12 cellular contexts compared by ENCODE assay signal in genomic region chr19:50136603-50137365, GRCh38. TPM values are rescaled to one million over a fixed set of nuclear protein-coding genes. Genes with fewer than 3 reads are reported as not detected.
DNase-seq lines count a peak whose midpoint lies in the region; ATAC-seq and TF ChIP-seq lines count a peak whose summit lies in the region.
"Not testable (repeated sequence)": the region's sequence is repeated elsewhere in the genome, so short reads cannot be mapped to it uniquely, and the experiment has no call there.
"Had no signal": no experiment of that assay in that cellular context is flagged by ENCODE, and none has a peak within 500 bp of the region (broad histone marks: within the 10 kb centered on the region; RNA-seq: fewer than 3 reads in every experiment).

No MANE protein-coding gene starts in this region.

- H3K4me3 ChIP-seq in CD8-positive, alpha-beta T cell (ENCODE audit: low read depth, low read length); adrenal gland; prostate gland; upper lobe of left lung: not testable (repeated sequence)

- not testable (repeated sequence) for H3K36me3 ChIP-seq in CD8-positive, alpha-beta T cell (ENCODE audit: insufficient read depth, low read length); adrenal gland (replicated peaks in 1 of 2); prostate gland; upper lobe of left lung

- not testable (repeated sequence) for H3K27ac Mint-ChIP-seq in CD8-positive, alpha-beta T cell

- not testable (repeated sequence) for H3K27me3 ChIP-seq in CD8-positive, alpha-beta T cell (ENCODE audit: insufficient read depth, low read length); prostate gland (replicated peaks; ENCODE audit: insufficient read depth); upper lobe of left lung
- H3K27me3 ChIP-seq in adrenal gland = peaks cover 14% of the 10 kb centered on the region

- H3K36me3 Mint-ChIP-seq in CD8-positive, alpha-beta T cell = not testable (repeated sequence)

- H3K4me1 Mint-ChIP-seq in CD8-positive, alpha-beta T cell (ENCODE audit: low read depth) = not testable (repeated sequence)

- not testable (repeated sequence) for H3K4me3 Mint-ChIP-seq in CD8-positive, alpha-beta T cell

- TF ChIP-seq CTCF in CD8-positive, alpha-beta T cell (IDR thresholded peaks at IDR 0.05) = peak; percentile 37
- TF ChIP-seq CTCF in adrenal gland (IDR thresholded peaks at IDR 0.05) = not testable (repeated sequence)
- TF ChIP-seq CTCF in prostate gland (IDR thresholded peaks at IDR 0.05) (peak in 1 of 4 experiments; percentile 13), upper lobe of left lung (IDR thresholded peaks at IDR 0.05) (peak in 1 of 6 experiments; percentile 28)

- POLR2A ChIA-PET in CD8-positive, alpha-beta T cell (lab: Charles Lee) = not testable (repeated sequence)

- not testable (repeated sequence) for H3K27ac ChIP-seq in CD8-positive, alpha-beta T cell (ENCODE audit: low read depth, low read length); adrenal gland; prostate gland; upper lobe of left lung

- in situ Hi-C loops in KBM-7 (cut with MboI; ENCODE audit: low pct_unique_long_range_greater_than_20kb, low sequenced_read_pairs) = not testable (repeated sequence)

- CTCF ChIA-PET in CD8-positive, alpha-beta T cell (lab: Charles Lee) = interaction anchor here (1.2 to 1.6 kb wide), 7 partner anchors 11 to 204 kb away, joined by 3 to 12 read pairs (median 4); no protein-coding TSS in a partner anchor

- DNase-seq in CD8-positive, alpha-beta T cell = peak in 1 of 7 experiments; percentile 17
- DNase-seq in KBM-7 (peak; percentile 22), adrenal gland (peak in 6 of 7 donors; percentile 13 to 58 (median 36)), cardiac septum (ENCODE audit: low spot score) (peak; percentile 75), mesenteric fat pad (ENCODE audit: low spot score) (peak; percentile 93), prostate gland (ENCODE audit: low spot score) (peak; percentile 29), upper lobe of left lung (peak; percentile 32 to 86)

- not testable (repeated sequence) for H3K9me3 Mint-ChIP-seq in CD8-positive, alpha-beta T cell

- H3K4me1 ChIP-seq in CD8-positive, alpha-beta T cell (ENCODE audit: insufficient read depth, low read length); adrenal gland (replicated peaks in 1 of 2); prostate gland (replicated peaks); upper lobe of left lung: not testable (repeated sequence)

- intact Hi-C loops in CD8-positive, alpha-beta T cell (cut with DNase I, micrococcal nuclease); adrenal gland (cut with DNase I): not testable (repeated sequence)
- intact Hi-C loops in cardiac septum (cut with DNase I) (loop anchor here (10.0 kb wide), 1 partner anchor 202 kb away; no protein-coding TSS in a partner anchor), prostate gland (cut with DNase I) (loop anchor here (10.0 kb wide), 2 partner anchors 102 to 202 kb away; no protein-coding TSS in a partner anchor)

- H3K27me3 Mint-ChIP-seq in CD8-positive, alpha-beta T cell (ENCODE audit: low read depth) = not testable (repeated sequence)

- TF ChIP-seq POLR2A in adrenal gland (IDR thresholded peaks at IDR 0.05); prostate gland (IDR thresholded peaks at IDR 0.05); upper lobe of left lung (IDR thresholded peaks at IDR 0.05): not testable (repeated sequence)

- not testable (repeated sequence) for ATAC-seq in CD8-positive, alpha-beta T cell; upper lobe of left lung (ENCODE audit: low FRiP score in 2 of 2)
- peak; percentile 73 for ATAC-seq in SK-N-SH treated with all-trans-retinoic acid at 6 μM for 48 hours

- 39 to 56% (median 42%) methylated on average over 18 to 21 of the region's 23 CpGs for WGBS in adrenal gland, 4 donors
- WGBS in prostate gland = 48% methylated on average over 19 of the region's 23 CpGs
- WGBS in upper lobe of left lung, 2 donors = 45% methylated on average over 20 to 22 of the region's 23 CpGs

- not testable (repeated sequence) for TF ChIP-seq EP300 in upper lobe of left lung (IDR thresholded peaks at IDR 0.05)

- not testable (repeated sequence) for H3K9me3 ChIP-seq in CD8-positive, alpha-beta T cell (ENCODE audit: low read length); adrenal gland (replicated peaks in 1 of 3); prostate gland; upper lobe of left lung

RNA-seq across cellular contexts. Expression of gene IZUMO2, which starts 26.3 kb away (rescaled TPM):
- not detected for total RNA-seq in CD8-positive, alpha-beta T cell
- total RNA-seq in adrenal gland = not detected
- not detected for polyA plus RNA-seq in adrenal gland
- total RNA-seq in cardiac septum = not detected
- not detected for total RNA-seq in mesenteric fat pad
- 1 to 10 TPM in 1 of 2 donors, not detected in 1; 1.1 TPM for total RNA-seq in prostate gland
- not detected for total RNA-seq in upper lobe of left lung
- total RNA-seq: foreskin keratinocyte, GM12878, H4, pulmonary artery endothelial cell had no signal
- polyA plus RNA-seq: foreskin keratinocyte, GM12878 had no signal
